ENCODE assay signal across 16 cellular contexts in the genomic region with DNA sequence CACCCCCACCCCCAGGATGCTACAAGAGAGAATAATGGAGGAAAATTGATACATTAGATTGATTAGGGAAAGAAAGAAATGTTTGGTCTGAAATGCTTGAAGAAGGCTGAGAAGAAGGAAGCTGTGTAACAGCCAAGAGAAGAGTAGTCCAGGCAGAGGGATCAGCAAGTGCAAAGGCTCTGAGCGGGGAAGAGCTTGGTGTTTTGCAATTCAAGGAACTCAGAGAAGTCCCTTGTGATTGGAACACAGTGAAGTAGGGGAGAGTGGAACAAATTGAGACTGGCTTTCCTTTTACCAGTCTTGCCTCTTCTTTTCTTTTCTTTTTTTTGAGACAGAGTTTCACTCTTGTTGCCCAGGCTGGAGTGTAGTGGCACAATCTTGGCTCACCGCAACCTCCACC.
A peak's percentile ranks its signal among the peaks of the same experiment; 100 is the strongest.
DNase-seq lines count a peak whose midpoint lies in the region; ATAC-seq, FAIRE-seq and TF ChIP-seq lines count a peak whose summit lies in the region.
"Had no signal": no experiment of that assay in that cellular context is flagged by ENCODE, and none has a peak within 500 bp of the region (broad histone marks: within the 10 kb centered on the region; RNA-seq: fewer than 3 reads in every experiment).

No MANE protein-coding gene starts in this region.

- peak overlapping the region; percentile 93 for H3K27ac ChIP-seq in K562 (ENCODE audit: extremely low read depth, low read depth, low read length)
- no peak overlapping the region for H3K27ac ChIP-seq in left lung
- H3K27ac ChIP-seq: cardiac muscle cell, right atrium auricular region had no signal

- H3K4me2 ChIP-seq in K562 (ENCODE audit: insufficient read depth, low read length) = peak overlapping the region; percentile 96

- H3K36me3 Mint-ChIP-seq in activated naive CD4-positive, alpha-beta T cell treated with anti-CD3 and anti-CD28 coated beads, Interleukin-2, amount 50 U/mL, for 24 hours = no peaks in the 10 kb centered on the region
- H3K36me3 Mint-ChIP-seq in stimulated activated effector memory CD8-positive, alpha-beta T cell treated with anti-CD3 and anti-CD28 coated beads, Interleukin-12 subunit alpha, Interleukin-12 subunit beta, amount 100 ng/mL, for 72 hours = no peaks in the 10 kb centered on the region

- H3K4me1 ChIP-seq in K562 (replicated peaks in 1 of 2; ENCODE audit: control insufficient read depth in 2 of 2, insufficient read depth in 2 of 2, low read length in 2 of 2) (peaks cover 29 to 59% of the 10 kb centered on the region in 2 experiments), left lung (peaks cover 0 to 8% of the 10 kb centered on the region in 2 donors)

- no peaks in the 10 kb centered on the region for H3K9me1 ChIP-seq in K562 (ENCODE audit: control insufficient read depth, insufficient read depth, low read length)

- no peak for TF ChIP-seq CTCF in K562 (IDR thresholded peaks at IDR 0.05 in 2 of 3, conservative IDR thresholded peaks at IDR 0.05 in 1 of 3; ENCODE audit: insufficient read depth in 2 of 3, low read depth in 1 of 3, low read length in 3 of 3)
- TF ChIP-seq CTCF in left lung (IDR thresholded peaks at IDR 0.05) = no peak

- H3K79me2 ChIP-seq in K562 (ENCODE audit: control insufficient read depth, insufficient read depth, low read length) = peaks cover 5% of the 10 kb centered on the region; the same call in 1 of the 3 replicates

- CTCF ChIA-PET in K562 (lab: Yijun Ruan, JAX; ENCODE audit: low intra/inter-chr PET ratio) = no interaction called here

- H3K9me3 ChIP-seq in K562 (replicated peaks; ENCODE audit: control insufficient read depth, insufficient read depth, low read depth, low read length) = no peaks in the 10 kb centered on the region
- no peaks in the 10 kb centered on the region for H3K9me3 ChIP-seq in left lung
- H3K9me3 ChIP-seq: BE2C, right atrium auricular region had no signal

- H3K4me3 ChIP-seq in K562 = no peak overlapping the region
- no peak overlapping the region for H3K4me3 ChIP-seq in left lung

- POLR2A ChIA-PET in K562 (lab: Yijun Ruan, JAX) = interaction anchor here (3.4 kb wide), 1 partner anchor 21 kb away, joined by 15 read pairs; no protein-coding TSS in a partner anchor

- peaks cover 2% of the 10 kb centered on the region for H3K27me3 Mint-ChIP-seq in activated naive CD4-positive, alpha-beta T cell treated with anti-CD3 and anti-CD28 coated beads, Interleukin-2, amount 50 U/mL, for 24 hours
- H3K27me3 Mint-ChIP-seq: stimulated activated naive CD8-positive, alpha-beta T cell treated with anti-CD3 and anti-CD28 coated beads, Interleukin-15, Interleukin-2, amounts not matched to agents 100 ng/mL and 50 ng/mL, for 24 hours had no signal

- no peak for TF ChIP-seq RAD21 in K562 (CRISPR knock-in tag; conservative IDR thresholded peaks at IDR 0.05 in 1 of 2, IDR thresholded peaks at IDR 0.05 in 1 of 2)

- intact Hi-C loops in K562 (cut with micrococcal nuclease) = loop anchor here (5.0 kb wide), 2 partner anchors 77 to 352 kb away; a partner anchor contains a TSS
- intact Hi-C loops in left lung (cut with DNase I) = no loop called here

- H3K4me3 Mint-ChIP-seq in activated naive CD4-positive, alpha-beta T cell treated with anti-CD3 and anti-CD28 coated beads, Interleukin-2, amount 50 U/mL, for 24 hours = no peak overlapping the region
- peak overlapping the region; percentile 86 for H3K4me3 Mint-ChIP-seq in stimulated activated effector memory CD8-positive, alpha-beta T cell treated with anti-CD3 and anti-CD28 coated beads, Interleukin-12 subunit alpha, Interleukin-12 subunit beta, amount 100 ng/mL, for 72 hours

- H3K36me3 ChIP-seq in K562 (ENCODE audit: control insufficient read depth, insufficient read depth, low read length) (no peaks in the 10 kb centered on the region), left lung (no peaks in the 10 kb centered on the region)
- H3K36me3 ChIP-seq: BE2C, cardiac muscle cell, right atrium auricular region had no signal

- no TSS peak for BruUV-seq in K562 (replicated peaks; lab: Mats Ljungman, UMichigan)

- TF ChIP-seq EP300 in K562 (IDR thresholded peaks at IDR 0.05; ENCODE audit: low read length) = no peak

- H3K27me3 ChIP-seq in K562 (ENCODE audit: control insufficient read depth in 2 of 2, insufficient read depth in 2 of 2, low read length in 2 of 2) = no peaks in the 10 kb centered on the region
- H3K27me3 ChIP-seq in left lung = no peaks in the 10 kb centered on the region
- H3K27me3 ChIP-seq: BE2C, cardiac muscle cell, right atrium auricular region had no signal

- no peaks in the 10 kb centered on the region for H3K9me3 Mint-ChIP-seq in activated naive CD4-positive, alpha-beta T cell treated with anti-CD3 and anti-CD28 coated beads, Interleukin-2, amount 50 U/mL, for 24 hours
- H3K9me3 Mint-ChIP-seq in stimulated activated effector memory CD8-positive, alpha-beta T cell treated with anti-CD3 and anti-CD28 coated beads, Interleukin-12 subunit alpha, Interleukin-12 subunit beta, amount 100 ng/mL, for 72 hours = no peaks in the 10 kb centered on the region
- H3K9me3 Mint-ChIP-seq: stimulated activated naive CD8-positive, alpha-beta T cell treated with anti-CD3 and anti-CD28 coated beads, Interleukin-15, Interleukin-2, amounts not matched to agents 100 ng/mL and 50 ng/mL, for 24 hours had no signal

- peak overlapping the region in 1 of 2 experiments; percentile 79; a peak in 2 of 4 replicates for H3K9ac ChIP-seq in K562 (ENCODE audit: insufficient read depth in 1 of 2, low read depth in 2 of 2, low read length in 2 of 2)

- WGBS in K562 (ENCODE audit: insufficient coverage, low coverage, missing lambda C conversion rate) = 77% methylated on average over 1 of the region's 2 CpGs

- peak overlapping the region; percentile 48 for H3K27ac Mint-ChIP-seq in activated naive CD4-positive, alpha-beta T cell treated with anti-CD3 and anti-CD28 coated beads, Interleukin-2, amount 50 U/mL, for 24 hours
- no peak overlapping the region for H3K27ac Mint-ChIP-seq in stimulated activated effector memory CD8-positive, alpha-beta T cell treated with anti-CD3 and anti-CD28 coated beads, Interleukin-12 subunit alpha, Interleukin-12 subunit beta, amount 100 ng/mL, for 72 hours

- in situ Hi-C loops in K562 (cut with MboI) = no loop called here

- no peaks in the 10 kb centered on the region for H4K20me1 ChIP-seq in K562 (replicated peaks; ENCODE audit: control insufficient read depth, insufficient read depth, low read length)

- ATAC-seq in K562 = no peak
- ATAC-seq in stimulated activated effector memory CD8-positive, alpha-beta T cell treated with anti-CD3 and anti-CD28 coated beads, Interleukin-12 subunit alpha, Interleukin-12 subunit beta, amount 100 ng/mL, for 72 hours = no peak
- ATAC-seq in GM18867 (IDR thresholded peaks at IDR 0.05; ENCODE audit: unreplicated experiment) = no peak
- ATAC-seq in left lung = no peak
- ATAC-seq: SK-N-SH treated with all-trans-retinoic acid at 6 μM for 48 hours had no signal

- H2AFZ ChIP-seq in K562 (ENCODE audit: low read depth, low read length) = peak overlapping the region; percentile 96

- DNase-seq in activated naive CD4-positive, alpha-beta T cell treated with anti-CD3 and anti-CD28 coated beads, Interleukin-2, amount 50 U/mL, for 16 hours = no peak
- DNase-seq in MV-4-11 (lab: John Stamatoyannopoulos, UW) (peak; percentile 17), K562 (ENCODE audit: extremely low read depth in 1 of 4, low spot score in 3 of 4) (peak in 1 of 4 experiments; percentile 41), left lung (no peak), NCI-H1930 (lab: John Stamatoyannopoulos, UW) (no peak)
- no peak for DNase-seq in stimulated activated effector memory CD8-positive, alpha-beta T cell treated with anti-CD3 and anti-CD28 coated beads, Interleukin-12 subunit alpha, Interleukin-12 subunit beta, amount 100 ng/mL, for 72 hours (ENCODE audit: low spot score in 2 of 2)
- DNase-seq: activated CD4-positive, CD25-positive, alpha-beta regulatory T cell treated with anti-CD3 and anti-CD28 coated beads, Interleukin-2, amount 50 U/mL, for 72 hours; BE2C; stimulated activated CD4-positive, alpha-beta T cell treated with anti-CD3 and anti-CD28 coated beads, Interleukin-4, amount 100 ng/mL, for 4 hours had no signal

- no peak for TF ChIP-seq POLR2A in K562 (conservative IDR thresholded peaks at IDR 0.05)

- peaks cover 22% of the 10 kb centered on the region for H3K4me1 Mint-ChIP-seq in activated naive CD4-positive, alpha-beta T cell treated with anti-CD3 and anti-CD28 coated beads, Interleukin-2, amount 50 U/mL, for 24 hours
- H3K4me1 Mint-ChIP-seq in stimulated activated effector memory CD8-positive, alpha-beta T cell treated with anti-CD3 and anti-CD28 coated beads, Interleukin-12 subunit alpha, Interleukin-12 subunit beta, amount 100 ng/mL, for 72 hours = peaks cover 18% of the 10 kb centered on the region

- no peak for FAIRE-seq in K562 (lab: Jason Lieb, UNC)
- FAIRE-seq: keratinocyte had no signal

TF ChIP-seq in K562, 482 proteins besides CTCF, POLR2A, EP300 and RAD21 (continues in another document):
- no peak for TF ChIP-seq JUND (IDR thresholded peaks at IDR 0.05; ENCODE audit: borderline replicate concordance, low read depth, low read length)
- TF ChIP-seq JUND (tag; IDR thresholded peaks at IDR 0.05; ENCODE audit: borderline replicate concordance, low read depth, low read length) = 0 out of 3 replicates have a peak, but pooled peaks have one; percentile 17
- TF ChIP-seq CEBPB (tag; IDR thresholded peaks at IDR 0.05) = peak; percentile 78; the same call in 1 of the 2 replicates
- TF ChIP-seq, protein P1, sequence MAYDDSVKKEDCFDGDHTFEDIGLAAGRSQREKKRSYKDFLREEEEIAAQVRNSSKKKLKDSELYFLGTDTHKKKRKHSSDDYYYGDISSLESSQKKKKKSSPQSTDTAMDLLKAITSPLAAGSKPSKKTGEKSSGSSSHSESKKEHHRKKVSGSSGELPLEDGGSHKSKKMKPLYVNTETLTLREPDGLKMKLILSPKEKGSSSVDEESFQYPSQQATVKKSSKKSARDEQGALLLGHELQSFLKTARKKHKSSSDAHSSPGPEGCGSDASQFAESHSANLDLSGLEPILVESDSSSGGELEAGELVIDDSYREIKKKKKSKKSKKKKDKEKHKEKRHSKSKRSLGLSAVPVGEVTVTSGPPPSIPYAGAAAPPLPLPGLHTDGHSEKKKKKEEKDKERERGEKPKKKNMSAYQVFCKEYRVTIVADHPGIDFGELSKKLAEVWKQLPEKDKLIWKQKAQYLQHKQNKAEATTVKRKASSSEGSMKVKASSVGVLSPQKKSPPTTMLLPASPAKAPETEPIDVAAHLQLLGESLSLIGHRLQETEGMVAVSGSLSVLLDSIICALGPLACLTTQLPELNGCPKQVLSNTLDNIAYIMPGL (CRISPR knock-in tag; IDR thresholded peaks at IDR 0.05) = no peak
